In the genomic region with DNA sequence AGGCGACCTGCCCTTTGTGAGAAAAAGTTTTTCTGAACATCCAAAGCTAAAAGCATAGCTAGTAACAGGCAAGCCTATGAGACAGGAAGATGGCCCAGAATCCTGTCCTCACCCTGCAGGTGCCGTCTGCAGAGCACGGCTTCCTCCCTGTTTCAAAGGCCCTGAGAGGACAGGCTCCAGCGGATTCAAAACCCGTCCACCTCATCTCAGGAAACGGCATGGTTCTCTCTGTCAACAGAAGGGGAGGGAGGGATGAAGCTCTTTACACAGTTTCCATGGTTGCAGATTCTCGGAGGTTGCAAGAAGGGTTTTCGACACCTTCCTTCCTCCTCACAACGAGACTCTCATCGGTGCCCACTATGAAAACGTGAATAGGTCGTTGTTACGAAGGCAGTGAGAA, we compare ENCODE assay signal across 3 cellular contexts.
TF ChIP-seq lines count a peak whose summit lies in the region.

No MANE protein-coding gene starts in this region.

TF ChIP-seq in GM23338, 12 proteins besides CTCF, POLR2A, EP300 and RAD21 (continued from another document and continues in another):
- TF ChIP-seq JUNB (IDR thresholded peaks at IDR 0.05; ENCODE audit: unreplicated experiment) (no peak), EZH2 (IDR thresholded peaks at IDR 0.05; ENCODE audit: low read depth, unreplicated experiment) (no peak), POLR2AphosphoS5 (IDR thresholded peaks at IDR 0.05; ENCODE audit: low read depth) (no peak), CREB1 (CRISPR knock-in tag; IDR thresholded peaks at IDR 0.05; ENCODE audit: low read depth) (no peak), ZNF114 (CRISPR knock-in tag; IDR thresholded peaks at IDR 0.05) (no peak), EZH2phosphoT487 (IDR thresholded peaks at IDR 0.05; ENCODE audit: unreplicated experiment) (no peak), ZNF331 (CRISPR knock-in tag; IDR thresholded peaks at IDR 0.05; ENCODE audit: low read depth) (no peak)
- TF ChIP-seq, protein P1, sequence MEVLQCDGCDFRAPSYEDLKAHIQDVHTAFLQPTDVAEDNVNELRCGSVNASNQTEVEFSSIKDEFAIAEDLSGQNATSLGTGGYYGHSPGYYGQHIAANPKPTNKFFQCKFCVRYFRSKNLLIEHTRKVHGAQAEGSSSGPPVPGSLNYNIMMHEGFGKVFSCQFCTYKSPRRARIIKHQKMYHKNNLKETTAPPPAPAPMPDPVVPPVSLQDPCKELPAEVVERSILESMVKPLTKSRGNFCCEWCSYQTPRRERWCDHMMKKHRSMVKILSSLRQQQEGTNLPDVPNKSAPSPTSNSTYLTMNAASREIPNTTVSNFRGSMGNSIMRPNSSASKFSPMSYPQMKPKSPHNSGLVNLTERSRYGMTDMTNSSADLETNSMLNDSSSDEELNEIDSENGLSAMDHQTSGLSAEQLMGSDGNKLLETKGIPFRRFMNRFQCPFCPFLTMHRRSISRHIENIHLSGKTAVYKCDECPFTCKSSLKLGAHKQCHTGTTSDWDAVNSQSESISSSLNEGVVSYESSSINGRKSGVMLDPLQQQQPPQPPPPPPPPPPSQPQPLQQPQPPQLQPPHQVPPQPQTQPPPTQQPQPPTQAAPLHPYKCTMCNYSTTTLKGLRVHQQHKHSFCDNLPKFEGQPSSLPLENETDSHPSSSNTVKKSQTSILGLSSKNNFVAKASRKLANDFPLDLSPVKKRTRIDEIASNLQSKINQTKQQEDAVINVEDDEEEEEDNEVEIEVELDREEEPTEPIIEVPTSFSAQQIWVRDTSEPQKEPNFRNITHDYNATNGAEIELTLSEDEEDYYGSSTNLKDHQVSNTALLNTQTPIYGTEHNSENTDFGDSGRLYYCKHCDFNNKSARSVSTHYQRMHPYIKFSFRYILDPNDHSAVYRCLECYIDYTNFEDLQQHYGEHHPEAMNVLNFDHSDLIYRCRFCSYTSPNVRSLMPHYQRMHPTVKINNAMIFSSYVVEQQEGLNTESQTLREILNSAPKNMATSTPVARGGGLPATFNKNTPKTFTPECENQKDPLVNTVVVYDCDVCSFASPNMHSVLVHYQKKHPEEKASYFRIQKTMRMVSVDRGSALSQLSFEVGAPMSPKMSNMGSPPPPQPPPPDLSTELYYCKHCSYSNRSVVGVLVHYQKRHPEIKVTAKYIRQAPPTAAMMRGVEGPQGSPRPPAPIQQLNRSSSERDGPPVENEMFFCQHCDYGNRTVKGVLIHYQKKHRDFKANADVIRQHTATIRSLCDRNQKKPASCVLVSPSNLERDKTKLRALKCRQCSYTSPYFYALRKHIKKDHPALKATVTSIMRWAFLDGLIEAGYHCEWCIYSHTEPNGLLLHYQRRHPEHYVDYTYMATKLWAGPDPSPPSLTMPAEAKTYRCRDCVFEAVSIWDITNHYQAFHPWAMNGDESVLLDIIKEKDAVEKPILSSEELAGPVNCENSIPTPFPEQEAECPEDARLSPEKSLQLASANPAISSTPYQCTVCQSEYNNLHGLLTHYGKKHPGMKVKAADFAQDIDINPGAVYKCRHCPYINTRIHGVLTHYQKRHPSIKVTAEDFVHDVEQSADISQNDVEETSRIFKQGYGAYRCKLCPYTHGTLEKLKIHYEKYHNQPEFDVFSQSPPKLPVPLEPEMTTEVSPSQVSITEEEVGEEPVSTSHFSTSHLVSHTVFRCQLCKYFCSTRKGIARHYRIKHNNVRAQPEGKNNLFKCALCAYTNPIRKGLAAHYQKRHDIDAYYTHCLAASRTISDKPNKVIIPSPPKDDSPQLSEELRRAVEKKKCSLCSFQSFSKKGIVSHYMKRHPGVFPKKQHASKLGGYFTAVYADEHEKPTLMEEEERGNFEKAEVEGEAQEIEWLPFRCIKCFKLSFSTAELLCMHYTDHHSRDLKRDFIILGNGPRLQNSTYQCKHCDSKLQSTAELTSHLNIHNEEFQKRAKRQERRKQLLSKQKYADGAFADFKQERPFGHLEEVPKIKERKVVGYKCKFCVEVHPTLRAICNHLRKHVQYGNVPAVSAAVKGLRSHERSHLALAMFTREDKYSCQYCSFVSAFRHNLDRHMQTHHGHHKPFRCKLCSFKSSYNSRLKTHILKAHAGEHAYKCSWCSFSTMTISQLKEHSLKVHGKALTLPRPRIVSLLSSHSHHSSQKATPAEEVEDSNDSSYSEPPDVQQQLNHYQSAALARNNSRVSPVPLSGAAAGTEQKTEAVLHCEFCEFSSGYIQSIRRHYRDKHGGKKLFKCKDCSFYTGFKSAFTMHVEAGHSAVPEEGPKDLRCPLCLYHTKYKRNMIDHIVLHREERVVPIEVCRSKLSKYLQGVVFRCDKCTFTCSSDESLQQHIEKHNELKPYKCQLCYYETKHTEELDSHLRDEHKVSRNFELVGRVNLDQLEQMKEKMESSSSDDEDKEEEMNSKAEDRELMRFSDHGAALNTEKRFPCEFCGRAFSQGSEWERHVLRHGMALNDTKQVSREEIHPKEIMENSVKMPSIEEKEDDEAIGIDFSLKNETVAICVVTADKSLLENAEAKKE (CRISPR knock-in tag; IDR thresholded peaks at IDR 0.05), result no peak

TF ChIP-seq in WTC11, 78 proteins besides CTCF, POLR2A, EP300 and RAD21:
- TF ChIP-seq, protein P2, sequence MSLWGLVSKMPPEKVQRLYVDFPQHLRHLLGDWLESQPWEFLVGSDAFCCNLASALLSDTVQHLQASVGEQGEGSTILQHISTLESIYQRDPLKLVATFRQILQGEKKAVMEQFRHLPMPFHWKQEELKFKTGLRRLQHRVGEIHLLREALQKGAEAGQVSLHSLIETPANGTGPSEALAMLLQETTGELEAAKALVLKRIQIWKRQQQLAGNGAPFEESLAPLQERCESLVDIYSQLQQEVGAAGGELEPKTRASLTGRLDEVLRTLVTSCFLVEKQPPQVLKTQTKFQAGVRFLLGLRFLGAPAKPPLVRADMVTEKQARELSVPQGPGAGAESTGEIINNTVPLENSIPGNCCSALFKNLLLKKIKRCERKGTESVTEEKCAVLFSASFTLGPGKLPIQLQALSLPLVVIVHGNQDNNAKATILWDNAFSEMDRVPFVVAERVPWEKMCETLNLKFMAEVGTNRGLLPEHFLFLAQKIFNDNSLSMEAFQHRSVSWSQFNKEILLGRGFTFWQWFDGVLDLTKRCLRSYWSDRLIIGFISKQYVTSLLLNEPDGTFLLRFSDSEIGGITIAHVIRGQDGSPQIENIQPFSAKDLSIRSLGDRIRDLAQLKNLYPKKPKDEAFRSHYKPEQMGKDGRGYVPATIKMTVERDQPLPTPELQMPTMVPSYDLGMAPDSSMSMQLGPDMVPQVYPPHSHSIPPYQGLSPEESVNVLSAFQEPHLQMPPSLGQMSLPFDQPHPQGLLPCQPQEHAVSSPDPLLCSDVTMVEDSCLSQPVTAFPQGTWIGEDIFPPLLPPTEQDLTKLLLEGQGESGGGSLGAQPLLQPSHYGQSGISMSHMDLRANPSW (CRISPR knock-in tag; conservative IDR thresholded peaks at IDR 0.05; ENCODE audit: low read depth), result no peak
- no peak for TF ChIP-seq CREB1 (CRISPR knock-in tag; IDR thresholded peaks at IDR 0.05)
- TF ChIP-seq GRHL2 (CRISPR knock-in tag; IDR thresholded peaks at IDR 0.05; ENCODE audit: insufficient replicate concordance, severe bottlenecking), result no peak
- no peak for TF ChIP-seq KAT7 (CRISPR knock-in tag; IDR thresholded peaks at IDR 0.05; ENCODE audit: borderline replicate concordance)
- no peak for TF ChIP-seq JUN (CRISPR knock-in tag; IDR thresholded peaks at IDR 0.05)
- no peak for TF ChIP-seq ZNF232 (CRISPR knock-in tag; IDR thresholded peaks at IDR 0.05)
- no peak for TF ChIP-seq PRDM15 (CRISPR knock-in tag; IDR thresholded peaks at IDR 0.05)
- no peak for TF ChIP-seq FOXK1 (CRISPR knock-in tag; IDR thresholded peaks at IDR 0.05)
- no peak for TF ChIP-seq CDX4 (CRISPR knock-in tag; IDR thresholded peaks at IDR 0.05; ENCODE audit: borderline replicate concordance)
- no peak for TF ChIP-seq ZNF317 (CRISPR knock-in tag; IDR thresholded peaks at IDR 0.05; ENCODE audit: borderline replicate concordance, low read depth)
- no peak for TF ChIP-seq ZNF121 (CRISPR knock-in tag; IDR thresholded peaks at IDR 0.05)
- TF ChIP-seq EMX1 (CRISPR knock-in tag; IDR thresholded peaks at IDR 0.05), result no peak
- TF ChIP-seq TEAD4 (CRISPR knock-in tag; IDR thresholded peaks at IDR 0.05), result no peak
- TF ChIP-seq GTF2I (CRISPR knock-in tag; conservative IDR thresholded peaks at IDR 0.05), result no peak

TF ChIP-seq in neural cell, 6 proteins besides CTCF, POLR2A, EP300 and RAD21:
- TF ChIP-seq, protein P3, sequence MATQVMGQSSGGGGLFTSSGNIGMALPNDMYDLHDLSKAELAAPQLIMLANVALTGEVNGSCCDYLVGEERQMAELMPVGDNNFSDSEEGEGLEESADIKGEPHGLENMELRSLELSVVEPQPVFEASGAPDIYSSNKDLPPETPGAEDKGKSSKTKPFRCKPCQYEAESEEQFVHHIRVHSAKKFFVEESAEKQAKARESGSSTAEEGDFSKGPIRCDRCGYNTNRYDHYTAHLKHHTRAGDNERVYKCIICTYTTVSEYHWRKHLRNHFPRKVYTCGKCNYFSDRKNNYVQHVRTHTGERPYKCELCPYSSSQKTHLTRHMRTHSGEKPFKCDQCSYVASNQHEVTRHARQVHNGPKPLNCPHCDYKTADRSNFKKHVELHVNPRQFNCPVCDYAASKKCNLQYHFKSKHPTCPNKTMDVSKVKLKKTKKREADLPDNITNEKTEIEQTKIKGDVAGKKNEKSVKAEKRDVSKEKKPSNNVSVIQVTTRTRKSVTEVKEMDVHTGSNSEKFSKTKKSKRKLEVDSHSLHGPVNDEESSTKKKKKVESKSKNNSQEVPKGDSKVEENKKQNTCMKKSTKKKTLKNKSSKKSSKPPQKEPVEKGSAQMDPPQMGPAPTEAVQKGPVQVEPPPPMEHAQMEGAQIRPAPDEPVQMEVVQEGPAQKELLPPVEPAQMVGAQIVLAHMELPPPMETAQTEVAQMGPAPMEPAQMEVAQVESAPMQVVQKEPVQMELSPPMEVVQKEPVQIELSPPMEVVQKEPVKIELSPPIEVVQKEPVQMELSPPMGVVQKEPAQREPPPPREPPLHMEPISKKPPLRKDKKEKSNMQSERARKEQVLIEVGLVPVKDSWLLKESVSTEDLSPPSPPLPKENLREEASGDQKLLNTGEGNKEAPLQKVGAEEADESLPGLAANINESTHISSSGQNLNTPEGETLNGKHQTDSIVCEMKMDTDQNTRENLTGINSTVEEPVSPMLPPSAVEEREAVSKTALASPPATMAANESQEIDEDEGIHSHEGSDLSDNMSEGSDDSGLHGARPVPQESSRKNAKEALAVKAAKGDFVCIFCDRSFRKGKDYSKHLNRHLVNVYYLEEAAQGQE (IDR thresholded peaks at IDR 0.05; ENCODE audit: borderline replicate concordance), result no peak
- TF ChIP-seq MXI1 (conservative IDR thresholded peaks at IDR 0.05; ENCODE audit: poor library complexity, severe bottlenecking) (peak; percentile 1), EZH2 (IDR thresholded peaks at IDR 0.05; ENCODE audit: borderline replicate concordance, insufficient read depth, low read length, poor library complexity, severe bottlenecking) (no peak), TAF1 (IDR thresholded peaks at IDR 0.05; ENCODE audit: low read depth) (no peak)
